In genomic region chr1:170723518-170723917, GRCh38 we compare ENCODE assay signal across 10 cellular contexts. TPM values are rescaled to one million over a fixed set of nuclear protein-coding genes. Genes with fewer than 3 reads are reported as not detected.
"Had no signal": no experiment of that assay in that cellular context is flagged by ENCODE, and none has a peak within 500 bp of the region (broad histone marks: within the 10 kb centered on the region; RNA-seq: fewer than 3 reads in every experiment).

No MANE protein-coding gene starts in this region.

- FAIRE-seq: HTR-8/SVneo, K562 had no signal

- H3K27ac ChIP-seq: HL-60, KMS-11 had no signal

- H3K4me3 ChIP-seq: K562 had no signal

- H3K4me2 ChIP-seq: KMS-11 had no signal

- H3K9ac ChIP-seq: KMS-11 had no signal

- DNase-seq: IMR-90, KBM-7, KG1 had no signal

- ATAC-seq: K562 had no signal

RNA-seq across cellular contexts. Expression of gene PRRX1, which starts 59.6 kb away (rescaled TPM):
- total RNA-seq: HT-29, HT1080, K562 had no signal
- polyA plus RNA-seq: IgD-negative memory B cell, K562 had no signal
